8 cellular contexts compared by ENCODE assay signal in the genomic region with DNA sequence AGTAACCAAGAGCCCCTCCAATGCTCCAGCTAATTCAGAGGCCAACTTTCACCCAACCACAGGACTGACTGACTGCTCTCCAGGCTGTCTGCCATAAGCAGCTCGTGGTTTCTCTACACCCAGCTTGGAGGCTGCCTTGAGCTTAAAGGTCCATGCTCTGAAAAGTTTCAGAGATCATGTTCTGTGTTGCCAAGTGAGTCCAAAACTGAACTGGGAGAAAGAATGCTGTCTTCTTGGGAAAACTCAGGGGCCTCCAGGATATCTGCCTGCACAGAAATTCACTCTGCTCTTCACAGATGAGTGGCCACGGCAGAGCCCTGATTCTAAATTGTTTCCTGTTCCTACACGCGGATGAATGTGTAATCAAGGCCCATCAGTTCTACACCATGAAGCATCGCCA. TPM values are rescaled to one million over a fixed set of nuclear protein-coding genes. Genes with fewer than 3 reads are reported as not detected.
A peak's percentile ranks its signal among the peaks of the same experiment; 100 is the strongest.
DNase-seq lines count a peak whose midpoint lies in the region; ATAC-seq lines count a peak whose summit lies in the region.

No MANE protein-coding gene starts in this region.

- DNase-seq in activated CD4-positive, alpha-beta T cell treated with anti-CD3 and anti-CD28 coated beads, Interleukin-2, amount 10 ng/mL, durations not matched to agents 7 days and 5 days, result peak; percentile 41
- DNase-seq in activated CD4-positive, alpha-beta T cell treated with anti-CD3 and anti-CD28 coated beads, Interleukin-2, amount 50 U/mL, for 1 hour, result no peak
- no peak for DNase-seq in left colon
- DNase-seq in HCEC 1CT, result no peak
- no peak for DNase-seq in activated CD8-positive, alpha-beta memory T cell treated with anti-CD3 and anti-CD28 coated beads, Interleukin-2, amount 50 U/mL, for 48 hours

- H3K27ac Mint-ChIP-seq in activated CD4-positive, alpha-beta T cell treated with anti-CD3 and anti-CD28 coated beads, Interleukin-2, amount 10 ng/mL, durations not matched to agents 7 days and 5 days, result peak overlapping the region; percentile 97
- H3K27ac Mint-ChIP-seq in activated T-helper 17 cell treated with anti-CD3 and anti-CD28 coated beads, Interleukin-2, amount 50 U/mL, for 72 hours, result peak overlapping the region; percentile 90

- peak overlapping the region; percentile 69 for H3K4me3 Mint-ChIP-seq in activated CD4-positive, alpha-beta T cell treated with anti-CD3 and anti-CD28 coated beads, Interleukin-2, amount 10 ng/mL, durations not matched to agents 7 days and 5 days
- peak overlapping the region; percentile 88 for H3K4me3 Mint-ChIP-seq in activated T-helper 17 cell treated with anti-CD3 and anti-CD28 coated beads, Interleukin-2, amount 50 U/mL, for 72 hours

- H3K27me3 ChIP-seq in thymus (ENCODE audit: control insufficient read depth, insufficient read depth), result no peaks in the 10 kb centered on the region

- intact Hi-C loops in left colon (cut with DNase I, micrococcal nuclease), result no loop called here

- no peaks in the 10 kb centered on the region for H3K9me3 Mint-ChIP-seq in activated CD4-positive, alpha-beta T cell treated with anti-CD3 and anti-CD28 coated beads, Interleukin-2, amount 10 ng/mL, durations not matched to agents 7 days and 5 days
- peaks cover 4% of the 10 kb centered on the region for H3K9me3 Mint-ChIP-seq in activated T-helper 17 cell treated with anti-CD3 and anti-CD28 coated beads, Interleukin-2, amount 50 U/mL, for 72 hours

- H3K4me1 Mint-ChIP-seq in activated CD4-positive, alpha-beta T cell treated with anti-CD3 and anti-CD28 coated beads, Interleukin-2, amount 10 ng/mL, durations not matched to agents 7 days and 5 days, result peaks cover 87% of the 10 kb centered on the region
- peaks cover 55% of the 10 kb centered on the region for H3K4me1 Mint-ChIP-seq in activated T-helper 17 cell treated with anti-CD3 and anti-CD28 coated beads, Interleukin-2, amount 50 U/mL, for 72 hours

- H3K36me3 ChIP-seq in thymus (ENCODE audit: control insufficient read depth, insufficient read depth), result no peaks in the 10 kb centered on the region

- whole genome bisulfite sequencing in thymus, result 28% methylated on average over 5 of the region's 5 CpGs

- peak overlapping the region; percentile 96 for H3K27ac ChIP-seq in thymus (ENCODE audit: low read depth)

- no peaks in the 10 kb centered on the region for H3K27me3 Mint-ChIP-seq in activated CD4-positive, alpha-beta T cell treated with anti-CD3 and anti-CD28 coated beads, Interleukin-2, amount 10 ng/mL, durations not matched to agents 7 days and 5 days
- H3K27me3 Mint-ChIP-seq in activated T-helper 17 cell treated with anti-CD3 and anti-CD28 coated beads, Interleukin-2, amount 50 U/mL, for 72 hours, result no peaks in the 10 kb centered on the region

- H3K4me1 ChIP-seq in thymus (ENCODE audit: control insufficient read depth, insufficient read depth, low read length), result peaks cover 26% of the 10 kb centered on the region

- CTCF ChIA-PET in activated CD4-positive, alpha-beta T cell treated with anti-CD3 and anti-CD28 coated beads, Interleukin-2, amount 10 ng/mL, durations not matched to agents 7 days and 5 days (lab: Charles Lee), result interaction anchor here (0.6 to 4.3 kb wide), 11 partner anchors 7 to 111 kb away, joined by 3 to 21 read pairs (median 5); no protein-coding TSS in a partner anchor

- H3K9me3 ChIP-seq in thymus (ENCODE audit: control insufficient read depth), result no peaks in the 10 kb centered on the region

- H3K36me3 Mint-ChIP-seq in activated CD4-positive, alpha-beta T cell treated with anti-CD3 and anti-CD28 coated beads, Interleukin-2, amount 10 ng/mL, durations not matched to agents 7 days and 5 days (ENCODE audit: low read depth), result peaks cover 62% of the 10 kb centered on the region
- H3K36me3 Mint-ChIP-seq in activated T-helper 17 cell treated with anti-CD3 and anti-CD28 coated beads, Interleukin-2, amount 50 U/mL, for 72 hours (ENCODE audit: low read depth), result peaks cover 77% of the 10 kb centered on the region

- no peak overlapping the region for H3K4me3 ChIP-seq in thymus (ENCODE audit: low read length)

- POLR2A ChIA-PET in activated CD4-positive, alpha-beta T cell treated with anti-CD3 and anti-CD28 coated beads, Interleukin-2, amount 10 ng/mL, durations not matched to agents 7 days and 5 days (lab: Charles Lee), result interaction anchor here (0.6 kb wide), 1 partner anchor 74 kb away, joined by 3 read pairs; no protein-coding TSS in a partner anchor

- ATAC-seq in activated T-helper 17 cell treated with anti-CD3 and anti-CD28 coated beads, Interleukin-2, amount 50 U/mL, for 72 hours (replicated peaks), result peak; percentile 24
- ATAC-seq in left colon, result peak; percentile 21
- ATAC-seq in GM21381 (IDR thresholded peaks at IDR 0.05; ENCODE audit: unreplicated experiment), result no peak

RNA-seq across cellular contexts. Expression of a gene that starts 51.1 kb away (rescaled TPM):
- total RNA-seq in activated CD4-positive, alpha-beta T cell treated with anti-CD3 and anti-CD28 coated beads, Interleukin-2, amount 10 ng/mL, durations not matched to agents 7 days and 5 days, result 100 to 1,000 TPM in 1 of 2 experiments, 10 to 100 TPM in 1; 99.6 to 106 TPM
- 10 to 100 TPM; 45.8 to 78.1 TPM for total RNA-seq in activated T-helper 17 cell treated with anti-CD3 and anti-CD28 coated beads, Interleukin-2, amount 50 U/mL, for 72 hours
- total RNA-seq in left colon, result 10 to 100 TPM; 40.5 to 58.5 TPM
- 11.1 TPM for polyA plus RNA-seq in thymus
